Comparison of ENCODE assay signal across 8 cellular contexts in genomic region chr7:35985126-35985754, GRCh38.
A peak's percentile ranks its signal among the peaks of the same experiment; 100 is the strongest.
DNase-seq lines count a peak whose midpoint lies in the region; ATAC-seq and TF ChIP-seq lines count a peak whose summit lies in the region.

No MANE protein-coding gene starts in this region.

- no peaks in the 10 kb centered on the region for H3K4me1 ChIP-seq in BE2C

- H3K36me3 ChIP-seq in BE2C: no peaks in the 10 kb centered on the region

- ATAC-seq in HG03432 (IDR thresholded peaks at IDR 0.05; ENCODE audit: unreplicated experiment) (peak; percentile 90), memory B cell (ENCODE audit: low read depth) (peak; percentile 100)

- DNase-seq in BE2C: peak; percentile 84
- peak; percentile 53 for DNase-seq in GM19238 (ENCODE audit: insufficient read length, low spot score)
- peak; percentile 23 for DNase-seq in NCI-H748 treated with DMSO at 0.1 percent for 48 hours (lab: John Stamatoyannopoulos, UW)
- peak; percentile 77 for DNase-seq in activated CD4-positive, alpha-beta memory T cell treated with anti-CD3 and anti-CD28 coated beads, Interleukin-2, amount 10 ng/mL, durations not matched to agents 7 days and 5 days
- peak; percentile 65 for DNase-seq in effector CD8-positive, alpha-beta T cell (lab: John Stamatoyannopoulos, UW)
- DNase-seq in memory B cell (ENCODE audit: low spot score in 2 of 2): peak; percentile 68 to 73
- peak; percentile 46 to 54 for DNase-seq in stimulated activated CD8-positive, alpha-beta memory T cell treated with anti-CD3 and anti-CD28 coated beads, Interleukin-15, amount 100 ng/mL, for 48 hours (ENCODE audit: low read depth in 2 of 2)

- H3K27me3 ChIP-seq in BE2C: no peaks in the 10 kb centered on the region

- no peaks in the 10 kb centered on the region for H3K4me1 Mint-ChIP-seq in activated CD4-positive, alpha-beta memory T cell treated with anti-CD3 and anti-CD28 coated beads, Interleukin-2, amount 10 ng/mL, durations not matched to agents 7 days and 5 days
- no peaks in the 10 kb centered on the region for H3K4me1 Mint-ChIP-seq in memory B cell

- POLR2A ChIA-PET in activated CD4-positive, alpha-beta memory T cell treated with anti-CD3 and anti-CD28 coated beads, Interleukin-2, amount 10 ng/mL, durations not matched to agents 7 days and 5 days (lab: Charles Lee): no interaction called here

- CTCF ChIA-PET in activated CD4-positive, alpha-beta memory T cell treated with anti-CD3 and anti-CD28 coated beads, Interleukin-2, amount 10 ng/mL, durations not matched to agents 7 days and 5 days (lab: Charles Lee): interaction anchor here (1.0 to 4.1 kb wide), 9 partner anchors 9 to 334 kb away, joined by 3 to 82 read pairs (median 4); no protein-coding TSS in a partner anchor

- H3K4me3 Mint-ChIP-seq in activated CD4-positive, alpha-beta memory T cell treated with anti-CD3 and anti-CD28 coated beads, Interleukin-2, amount 10 ng/mL, durations not matched to agents 7 days and 5 days: no peak overlapping the region
- no peak overlapping the region for H3K4me3 Mint-ChIP-seq in memory B cell

- H3K9me3 ChIP-seq in BE2C: no peaks in the 10 kb centered on the region

- no peaks in the 10 kb centered on the region for H3K36me3 Mint-ChIP-seq in activated CD4-positive, alpha-beta memory T cell treated with anti-CD3 and anti-CD28 coated beads, Interleukin-2, amount 10 ng/mL, durations not matched to agents 7 days and 5 days (ENCODE audit: low read depth)
- H3K36me3 Mint-ChIP-seq in memory B cell: no peaks in the 10 kb centered on the region

- no peaks in the 10 kb centered on the region for H3K9me3 Mint-ChIP-seq in activated CD4-positive, alpha-beta memory T cell treated with anti-CD3 and anti-CD28 coated beads, Interleukin-2, amount 10 ng/mL, durations not matched to agents 7 days and 5 days
- no peaks in the 10 kb centered on the region for H3K9me3 Mint-ChIP-seq in memory B cell

- TF ChIP-seq CTCF in BE2C (IDR thresholded peaks at IDR 0.05; ENCODE audit: low read depth, low read length): peak; percentile 97

- H3K4me3 ChIP-seq in BE2C (ENCODE audit: low read depth, low read length): no peak overlapping the region

- no peak overlapping the region for H3K27ac Mint-ChIP-seq in activated CD4-positive, alpha-beta memory T cell treated with anti-CD3 and anti-CD28 coated beads, Interleukin-2, amount 10 ng/mL, durations not matched to agents 7 days and 5 days
- H3K27ac Mint-ChIP-seq in memory B cell: no peak overlapping the region

- H3K27me3 Mint-ChIP-seq in activated CD4-positive, alpha-beta memory T cell treated with anti-CD3 and anti-CD28 coated beads, Interleukin-2, amount 10 ng/mL, durations not matched to agents 7 days and 5 days: no peaks in the 10 kb centered on the region
- peaks cover 7% of the 10 kb centered on the region for H3K27me3 Mint-ChIP-seq in memory B cell

Comparison
In these comparisons a context has a peak if more than half of its experiments do, and no peak if none do; other contexts are left out.
1. DNase-seq: peak in every context shown above with its lines; median percentile 84 in BE2C; 77 in activated CD4-positive, alpha-beta memory T cell treated with anti-CD3 and anti-CD28 coated beads, Interleukin-2, amount 10 ng/mL, durations not matched to agents 7 days and 5 days; 70 in memory B cell; 65 in effector CD8-positive, alpha-beta T cell; 53 in GM19238; 50 in stimulated activated CD8-positive, alpha-beta memory T cell treated with anti-CD3 and anti-CD28 coated beads, Interleukin-15, amount 100 ng/mL, for 48 hours; 23 in NCI-H748 treated with DMSO at 0.1 percent for 48 hours.